30 cellular contexts compared by ENCODE assay signal in the genomic region with DNA sequence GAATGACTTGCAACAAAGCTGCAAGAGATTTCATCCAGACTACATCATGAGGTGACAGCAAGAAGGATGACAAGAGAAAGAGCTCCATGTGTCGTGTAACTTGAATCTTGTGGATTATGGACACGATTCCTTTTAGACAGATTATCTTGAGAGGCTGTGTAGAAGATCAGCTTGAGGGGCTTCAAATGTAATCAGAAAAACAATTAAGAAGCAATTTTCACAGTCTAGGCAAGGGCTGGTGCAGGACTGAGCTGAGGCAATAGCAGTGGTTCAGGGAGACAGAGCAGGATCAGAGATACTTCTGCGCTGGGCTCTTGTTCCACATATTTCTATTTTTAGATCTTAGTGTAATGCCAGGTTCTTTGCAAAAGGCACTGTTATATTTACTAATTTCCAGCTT.
"Had no signal": no experiment of that assay in that cellular context is flagged by ENCODE, and none has a peak within 500 bp of the region (broad histone marks: within the 10 kb centered on the region; RNA-seq: fewer than 3 reads in every experiment).

No MANE protein-coding gene starts in this region.

- H3K4me1 ChIP-seq: SJCRH30 had no signal

- H3K4me3 Mint-ChIP-seq: T-cell had no signal

- H3K27me3 ChIP-seq: MG63, SJCRH30 had no signal

- H3K9me3 ChIP-seq: MG63, SJCRH30 had no signal

- H3K27ac ChIP-seq: KMS-11, PC-9, RWPE1, SJCRH30, SK-N-MC had no signal

- ATAC-seq: Panc1, Right ventricle myocardium inferior, SK-N-SH treated with all-trans-retinoic acid at 6 μM for 48 hours, T-cell had no signal

- H3K4me3 ChIP-seq: MG63, PC-9, SJCRH30, SK-N-MC had no signal

- H3K36me3 ChIP-seq: MG63, SJCRH30 had no signal

- H3K27ac Mint-ChIP-seq: T-cell had no signal

- H3K4me1 Mint-ChIP-seq: T-cell had no signal

- DNase-seq: Karpas-422, MG63, NCI-H1048, NCI-H1092 treated with DMSO at 0.1 percent for 48 hours, NCI-H1105 treated with DMSO at 0.1 percent for 48 hours, NCI-H1417, NCI-H1436, NCI-H146, NCI-H1694, NCI-H187, NCI-H2029, NCI-H2081, NCI-H2171 treated with DMSO at 0.1 percent for 48 hours, NCI-H2227 treated with DMSO at 0.1 percent for 48 hours, NCI-H345, NCI-H446, NCI-H510A treated with DMSO at 0.1 percent for 48 hours, NCI-H526 treated with DMSO at 0.1 percent for 48 hours, NCI-H774, PC-9, SHP77, SIG-M5, SJCRH30, T-cell had no signal

- H3K27me3 Mint-ChIP-seq: T-cell had no signal

- H3K36me3 Mint-ChIP-seq: T-cell had no signal
